Comparison of ENCODE assay signal across 9 cellular contexts in genomic region chr2:169732583-169733358, GRCh38. TPM values are rescaled to one million over a fixed set of nuclear protein-coding genes. Genes with fewer than 3 reads are reported as not detected.
DNase-seq lines count a peak whose midpoint lies in the region; FAIRE-seq and TF ChIP-seq lines count a peak whose summit lies in the region.
"Had no signal": no experiment of that assay in that cellular context is flagged by ENCODE, and none has a peak within 500 bp of the region (broad histone marks: within the 10 kb centered on the region; RNA-seq: fewer than 3 reads in every experiment).

No MANE protein-coding gene starts in this region.

- no peak overlapping the region for H3K27ac ChIP-seq in SU-DHL-6 (ENCODE audit: low read depth, low read length)

- no peaks in the 10 kb centered on the region for H3K9me3 ChIP-seq in SU-DHL-6 (ENCODE audit: insufficient read depth, low read length)

- DNase-seq in H7 (no peak), glomerular visceral epithelial cell (ENCODE audit: extremely low spot score) (peak; percentile 25), renal cortical epithelial cell (ENCODE audit: low read depth) (peak; percentile 35), NCI-H1436 (lab: John Stamatoyannopoulos, UW) (no peak), RCC 7860 (ENCODE audit: low spot score) (no peak), HUDEP-2 (lab: John Stamatoyannopoulos, UW; ENCODE audit: unreplicated experiment in 76 of 76) (no peak)
- DNase-seq in activated CD4-positive, alpha-beta T cell treated with anti-CD3 and anti-CD28 coated beads, Interleukin-2, amount 50 U/mL, for 4 hours: no peak

- H3K36me3 ChIP-seq in H7 (replicated peaks; ENCODE audit: control insufficient read depth, insufficient read depth, low read length) (no peaks in the 10 kb centered on the region), SU-DHL-6 (ENCODE audit: low read length) (no peaks in the 10 kb centered on the region)

- TF ChIP-seq CTCF in SU-DHL-6 (IDR thresholded peaks at IDR 0.05; ENCODE audit: insufficient read depth, low read length, poor library complexity, severe bottlenecking): no peak

- H3K4me3 ChIP-seq in H7 (ENCODE audit: insufficient read depth, low read depth, low read length) (peak overlapping the region; percentile 88), SU-DHL-6 (ENCODE audit: insufficient read depth, low read length, poor library complexity, severe bottlenecking) (peak overlapping the region; percentile 61)

- peak overlapping the region; percentile 62 for H3K9ac ChIP-seq in SU-DHL-6 (ENCODE audit: low read length)

- H3F3A ChIP-seq in SU-DHL-6 (ENCODE audit: insufficient read depth): peaks cover 24% of the 10 kb centered on the region

- peak overlapping the region; percentile 65 for H3K4me2 ChIP-seq in SU-DHL-6 (ENCODE audit: low read depth, low read length, poor library complexity, severe bottlenecking)

- no peak for FAIRE-seq in RCC 7860 (lab: Jason Lieb, UNC)

- H4K20me1 ChIP-seq in SU-DHL-6 (ENCODE audit: low read depth, low read length): no peaks in the 10 kb centered on the region

- H3K79me2 ChIP-seq in SU-DHL-6 (ENCODE audit: insufficient read depth, low read length): peaks cover 31% of the 10 kb centered on the region; the same call in 1 of the 2 replicates

- no peaks in the 10 kb centered on the region for H3K9me2 ChIP-seq in SU-DHL-6 (replicated peaks; ENCODE audit: insufficient read depth, low read length)

- H3K27me3 ChIP-seq in H7 (ENCODE audit: control insufficient read depth, insufficient read depth, low read length) (no peaks in the 10 kb centered on the region; the same call in 1 of the 2 replicates), SU-DHL-6 (ENCODE audit: low read length) (no peaks in the 10 kb centered on the region)

- H2AFZ ChIP-seq in SU-DHL-6 (ENCODE audit: low read depth, low read length, severe bottlenecking): peak overlapping the region; percentile 83

RNA-seq across cellular contexts. Expression of gene KLHL23, which starts 0.9 kb away (rescaled TPM):
- 52.3 and 57.0 TPM in 2 replicates for total RNA-seq in H7 (2014; rRNA removed; shearing (Covaris generic))
- total RNA-seq in renal cortical epithelial cell: 8.4 and 18.4 TPM in 2 replicates

RNA-seq across cellular contexts. Expression of gene PHOSPHO2, which starts 38.5 kb away (rescaled TPM):
- 2.4 and 3.8 TPM in 2 replicates for total RNA-seq in H7 (2014; rRNA removed; shearing (Covaris generic))
- total RNA-seq in renal cortical epithelial cell: 4.2 and 7.7 TPM in 2 replicates

RNA-seq across cellular contexts. Expression of gene CFAP210, which starts 38.6 kb away (rescaled TPM):
- total RNA-seq in H7 (2014; rRNA removed; shearing (Covaris generic)): 0.28 TPM in 1 of 2 replicates, not detected in the other
- 0.25 TPM in 1 of 2 replicates, not detected in the other for total RNA-seq in renal cortical epithelial cell
- total RNA-seq: T-helper 2 cell treated with Interferon-gamma antibody and Interleukin-4, amounts not matched to agents 100 ng/mL and 5 ng/mL, for 36 hours had no signal

Comparison
In these comparisons a context has a peak if more than half of its experiments do, and no peak if none do; other contexts are left out.
1. DNase-seq: peak in glomerular visceral epithelial cell (single experiment) and renal cortical epithelial cell (single experiment); none in H7 (single experiment), NCI-H1436 (single experiment), RCC 7860 (single experiment), activated CD4-positive, alpha-beta T cell treated with anti-CD3 and anti-CD28 coated beads, Interleukin-2, amount 50 U/mL, for 4 hours (0 of 2) and HUDEP-2 (0 of 76).